In genomic region chr4:76423159-76423558, GRCh38 we compare ENCODE assay signal across 6 cellular contexts. TPM values are rescaled to one million over a fixed set of nuclear protein-coding genes. Genes with fewer than 3 reads are reported as not detected.
"Had no signal": no experiment of that assay in that cellular context is flagged by ENCODE, and none has a peak within 500 bp of the region (broad histone marks: within the 10 kb centered on the region; RNA-seq: fewer than 3 reads in every experiment).

No MANE protein-coding gene starts in this region.

RNA-seq across cellular contexts. Expression of gene CCDC158, which starts 2.2 kb away (rescaled TPM):
- total RNA-seq: HepG2, HT-29, HT1080, IMR-90, K562 had no signal
- polyA plus RNA-seq: HepG2, IgD-negative memory B cell, IMR-90, K562 had no signal

RNA-seq across cellular contexts. Expression of gene SHROOM3, which starts 11.9 kb away (rescaled TPM):
- total RNA-seq: HepG2 had no signal
- polyA plus RNA-seq: IgD-negative memory B cell had no signal
